13 cellular contexts compared by ENCODE assay signal in genomic region chr1:115676498-115677171, GRCh38. TPM values are rescaled to one million over a fixed set of nuclear protein-coding genes. Genes with fewer than 3 reads are reported as not detected.
A peak's percentile ranks its signal among the peaks of the same experiment; 100 is the strongest.
DNase-seq lines count a peak whose midpoint lies in the region; ATAC-seq, FAIRE-seq and TF ChIP-seq lines count a peak whose summit lies in the region.
"Had no signal": no experiment of that assay in that cellular context is flagged by ENCODE, and none has a peak within 500 bp of the region (broad histone marks: within the 10 kb centered on the region; RNA-seq: fewer than 3 reads in every experiment).

No MANE protein-coding gene starts in this region.

- H3K14ac ChIP-seq in H1 (ENCODE audit: insufficient read length): no peak overlapping the region

- ATAC-seq in GM21529 (IDR thresholded peaks at IDR 0.05; ENCODE audit: unreplicated experiment): peak; percentile 22
- peak; percentile 27 for ATAC-seq in HG03432 (IDR thresholded peaks at IDR 0.05; ENCODE audit: unreplicated experiment)
- ATAC-seq in left lung: no peak

- H2BK120ac ChIP-seq in H1 (replicated peaks; ENCODE audit: low read depth, low read length): no peak overlapping the region

- H3K27me3 ChIP-seq in H1 (replicated peaks in 1 of 4; ENCODE audit: control insufficient read depth in 3 of 4, extremely low read depth in 1 of 4, insufficient read depth in 3 of 4, low read length in 3 of 4) (no peaks in the 10 kb centered on the region), left lung (no peaks in the 10 kb centered on the region)
- H3K27me3 ChIP-seq: ovary, Peyer's patch had no signal

- H2AK5ac ChIP-seq in H1 (ENCODE audit: low read depth, low read length): no peak overlapping the region; the same call in 1 of the 2 replicates

- no peak overlapping the region for H3K4me2 ChIP-seq in H1 (ENCODE audit: insufficient read depth in 1 of 2, low read depth in 2 of 2, low read length in 2 of 2)

- no peak overlapping the region for H3K9ac ChIP-seq in H1 (replicated peaks in 1 of 4; ENCODE audit: extremely low read depth in 1 of 4, low read depth in 3 of 4, low read length in 3 of 4)

- H3K4me1 ChIP-seq in H1 (replicated peaks in 1 of 4; ENCODE audit: control insufficient read depth in 3 of 4, insufficient read depth in 4 of 4, low read length in 3 of 4): peaks cover 0 to 2% (median 0%) of the 10 kb centered on the region in 4 experiments; a peak in 2 of 7 replicates
- H3K4me1 ChIP-seq in left lung: peaks cover 0 to 4% of the 10 kb centered on the region in 2 donors

- WGBS in H1 (ENCODE audit: extremely low coverage in 1 of 2, insufficient coverage in 1 of 2, insufficient read length in 1 of 2, insufficient replicate concordance in 2 of 2, low coverage in 1 of 2, low lambda C conversion rate in 2 of 2, missing lambda C conversion rate in 1 of 2), 2 experiments: 88% methylated on average over 7 of the region's 7 CpGs; no CpG with 5 or more reads in 1 of the 2 experiments

- no peak overlapping the region for H2BK20ac ChIP-seq in H1 (ENCODE audit: low read length)

- no peak overlapping the region for H4K91ac ChIP-seq in H1 (replicated peaks; ENCODE audit: insufficient read length, low read length)

- DNase-seq in H1 (ENCODE audit: low read depth in 1 of 2, low spot score in 2 of 2) (no peak), renal cortical epithelial cell (ENCODE audit: low read depth) (peak; percentile 71), foreskin melanocyte (no peak), left lung (no peak)
- no peak for DNase-seq in activated CD4-positive, alpha-beta T cell treated with anti-CD3 and anti-CD28 coated beads for 1 hour
- DNase-seq: DMS53, kidney, NCI-H1694, ovary, Peyer's patch had no signal

- H2AFZ ChIP-seq in H1 (ENCODE audit: low read length): no peak overlapping the region

- no peaks in the 10 kb centered on the region for H3K9me3 ChIP-seq in H1 (ENCODE audit: insufficient read depth in 2 of 2, low read depth in 1 of 2, low read length in 1 of 2)
- H3K9me3 ChIP-seq in left lung: no peaks in the 10 kb centered on the region
- H3K9me3 ChIP-seq: HAP-1, ovary, Peyer's patch had no signal

- no peak overlapping the region for H3K18ac ChIP-seq in H1 (ENCODE audit: extremely low read depth, low read length)

- H3K79me1 ChIP-seq in H1 (ENCODE audit: low read depth, low read length): no peaks in the 10 kb centered on the region

- H3K23me2 ChIP-seq in H1 (ENCODE audit: low read depth, low read length): no peaks in the 10 kb centered on the region

- TF ChIP-seq CTCF in H1 (IDR thresholded peaks at IDR 0.05; ENCODE audit: control extremely low read depth in 1 of 3, insufficient read depth in 1 of 3, low read depth in 1 of 3, low read length in 3 of 3): no peak
- no peak for TF ChIP-seq CTCF in left lung (IDR thresholded peaks at IDR 0.05)

- peaks cover 0 to 2% of the 10 kb centered on the region in 2 experiments for H4K20me1 ChIP-seq in H1 (replicated peaks in 1 of 2; ENCODE audit: control insufficient read depth in 1 of 2, insufficient read depth in 2 of 2, low read length in 2 of 2)

- no peaks in the 10 kb centered on the region; a peak in 1 of 4 replicates for H3K79me2 ChIP-seq in H1 (ENCODE audit: control insufficient read depth in 1 of 2, insufficient read depth in 2 of 2, low read length in 2 of 2)

- no peak overlapping the region for H3K23ac ChIP-seq in H1 (ENCODE audit: insufficient read length)

- POLR2A ChIA-PET in H1 (lab: Charles Lee; ENCODE audit: partially characterized antibody): no interaction called here

- H3K36me3 ChIP-seq in H1 (ENCODE audit: control insufficient read depth in 2 of 4, insufficient read depth in 4 of 4, low read length in 3 of 4): no peaks in the 10 kb centered on the region; a peak in 2 of 8 replicates
- no peaks in the 10 kb centered on the region for H3K36me3 ChIP-seq in left lung
- H3K36me3 ChIP-seq: HAP-1, ovary, Peyer's patch had no signal

- no peak overlapping the region for H2BK15ac ChIP-seq in H1 (ENCODE audit: low read length)

- CTCF ChIA-PET in H1 (lab: Charles Lee; ENCODE audit: partially characterized antibody): interaction anchor here (0.6 to 1.5 kb wide), 5 partner anchors 24 to 68 kb away, joined by 3 to 10 read pairs (median 5); no protein-coding TSS in a partner anchor

- no peak overlapping the region for H4K5ac ChIP-seq in H1 (ENCODE audit: insufficient read length, low read depth, low read length)

- no peak overlapping the region for H3K4ac ChIP-seq in H1 (replicated peaks; ENCODE audit: insufficient read length, low read depth, low read length)

- H2BK12ac ChIP-seq in H1 (ENCODE audit: low read depth, low read length): peak overlapping the region; percentile 60; the same call in 1 of the 2 replicates

- TF ChIP-seq RAD21 in H1 (IDR thresholded peaks at IDR 0.05 in 1 of 2, conservative IDR thresholded peaks at IDR 0.05 in 1 of 2; ENCODE audit: low read depth in 2 of 2, low read length in 2 of 2): no peak

- TF ChIP-seq POLR2A in H1 (IDR thresholded peaks at IDR 0.05; ENCODE audit: control extremely low read depth in 1 of 2, low read depth in 2 of 2, low read length in 2 of 2): no peak

- H3K27ac ChIP-seq in H1 (ENCODE audit: low read depth, low read length) (peak overlapping the region; percentile 39; the same call in 1 of the 2 replicates), left lung (no peak overlapping the region)
- H3K27ac ChIP-seq: ovary, Peyer's patch had no signal

- no peak overlapping the region for H3K56ac ChIP-seq in H1 (replicated peaks; ENCODE audit: insufficient read length, low read depth, low read length)

- H3K4me3 ChIP-seq in H1 (ENCODE audit: extremely low read depth in 1 of 4, insufficient read depth in 2 of 4, low read depth in 3 of 4, low read length in 4 of 4) (no peak overlapping the region), left lung (no peak overlapping the region)
- H3K4me3 ChIP-seq: HAP-1, ovary, Peyer's patch had no signal

- FAIRE-seq in H1 (lab: Jason Lieb, UNC): no peak
- FAIRE-seq: kidney had no signal

- no peak for TF ChIP-seq EP300 in H1 (IDR thresholded peaks at IDR 0.05; ENCODE audit: borderline replicate concordance in 1 of 2, low read depth in 2 of 2, low read length in 2 of 2)

- intact Hi-C loops in left lung (cut with DNase I): no loop called here

- H2BK5ac ChIP-seq in H1 (ENCODE audit: low read depth, low read length): no peak overlapping the region; the same call in 1 of the 2 replicates

- H4K8ac ChIP-seq in H1 (ENCODE audit: extremely low read depth, insufficient read depth, low read length): no peak overlapping the region

TF ChIP-seq in H1, 55 proteins besides CTCF, POLR2A, EP300 and RAD21:
- TF ChIP-seq SIRT6 (IDR thresholded peaks at IDR 0.05; ENCODE audit: low read length) (no peak), USF2 (IDR thresholded peaks at IDR 0.05; ENCODE audit: low read length) (no peak), RNF2 (IDR thresholded peaks at IDR 0.05; ENCODE audit: borderline replicate concordance, low read depth, low read length, missing control alignments, poor library complexity, severe bottlenecking) (no peak), TCF12 (IDR thresholded peaks at IDR 0.05; ENCODE audit: low read depth, low read length) (no peak), KDM5A (IDR thresholded peaks at IDR 0.05; ENCODE audit: low read length) (no peak), SAP30 (IDR thresholded peaks at IDR 0.05; ENCODE audit: insufficient read depth, insufficient replicate concordance, low read length) (no peak), CHD2 (IDR thresholded peaks at IDR 0.05; ENCODE audit: low read length) (no peak)
- TF ChIP-seq, protein P1, sequence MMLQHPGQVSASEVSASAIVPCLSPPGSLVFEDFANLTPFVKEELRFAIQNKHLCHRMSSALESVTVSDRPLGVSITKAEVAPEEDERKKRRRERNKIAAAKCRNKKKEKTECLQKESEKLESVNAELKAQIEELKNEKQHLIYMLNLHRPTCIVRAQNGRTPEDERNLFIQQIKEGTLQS (IDR thresholded peaks at IDR 0.05; ENCODE audit: insufficient read depth, low read depth, low read length): no peak

RNA-seq across cellular contexts. Expression of gene VANGL1, which starts 34.9 kb away (rescaled TPM):
- total RNA-seq in H1 (2021; fragmentation: NEBNext Ultra II Directional; extraction: Animal tissue kit (Norgen Biotek cat#: 25700)): 13.4 and 14.6 TPM in 2 replicates
- 9.4 and 9.7 TPM in 2 replicates for polyA plus RNA-seq in H1 (2011; rRNA removed)
- polyA plus RNA-seq in H1 (2011; cell fraction: cytosol; rRNA removed): 8.7 TPM
- 8.4 TPM for polyA plus RNA-seq in H1 (2011; cell fraction: nucleus; rRNA removed)
- polyA plus RNA-seq in H1 (2012, experiment 1 of 2): 9.1 to 12.9 TPM (median 11.1 TPM) in 4 replicates
- 5.0 TPM for polyA plus RNA-seq in H1 (2012, experiment 2 of 2)
- polyA plus RNA-seq in H1 (2013, experiment 1 of 2): 14.6 TPM
- polyA plus RNA-seq in H1 (2013, experiment 2 of 2): 18.0 TPM
- 16.0 and 22.8 TPM in 2 replicates for polyA minus RNA-seq in H1 (2011; rRNA and poly(A)+ RNA removed)
- polyA minus RNA-seq in H1 (2011; cell fraction: cytosol; rRNA and poly(A)+ RNA removed): 14.3 TPM
- polyA minus RNA-seq in H1 (2011; cell fraction: nucleus; rRNA and poly(A)+ RNA removed): 10.1 TPM
- total RNA-seq in renal cortical epithelial cell (14.1 and 14.7 TPM in 2 replicates), left lung (10 to 100 TPM; 14.7 to 16.6 TPM)
